ENCODE assay signal across 8 cellular contexts in genomic region chr19:17052439-17052838, GRCh38. TPM values are rescaled to one million over a fixed set of nuclear protein-coding genes. Genes with fewer than 3 reads are reported as not detected.
DNase-seq lines count a peak whose midpoint lies in the region; ATAC-seq, FAIRE-seq and TF ChIP-seq lines count a peak whose summit lies in the region.

No MANE protein-coding gene starts in this region.

- H3K27me3 Mint-ChIP-seq in stimulated activated naive CD8-positive, alpha-beta T cell treated with anti-CD3 and anti-CD28 coated beads, Interleukin-15, amount 100 ng/mL, for 72 hours: no peaks in the 10 kb centered on the region

- TF ChIP-seq CTCF in K562 (IDR thresholded peaks at IDR 0.05 in 2 of 3, conservative IDR thresholded peaks at IDR 0.05 in 1 of 3; ENCODE audit: insufficient read depth in 2 of 3, low read depth in 1 of 3, low read length in 3 of 3): peak; percentile 32 to 65 (median 53)

- TF ChIP-seq EP300 in K562 (IDR thresholded peaks at IDR 0.05; ENCODE audit: low read length): no peak

- H2AFZ ChIP-seq in K562 (ENCODE audit: low read depth, low read length): no peak overlapping the region

- POLR2A ChIA-PET in K562 (lab: Yijun Ruan, JAX): interaction anchor here (0.6 to 1.0 kb wide), 6 partner anchors 9 to 273 kb away, joined by 3 to 4 read pairs (median 3); no protein-coding TSS in a partner anchor

- no peak for TF ChIP-seq POLR2A in K562 (conservative IDR thresholded peaks at IDR 0.05)

- peaks cover 13% of the 10 kb centered on the region; the same call in 1 of the 2 replicates for H4K20me1 ChIP-seq in K562 (replicated peaks; ENCODE audit: control insufficient read depth, insufficient read depth, low read length)

- TF ChIP-seq RAD21 in K562 (CRISPR knock-in tag; conservative IDR thresholded peaks at IDR 0.05 in 1 of 2, IDR thresholded peaks at IDR 0.05 in 1 of 2): peak; percentile 21 to 44; a peak in 2 of 4 replicates

- H3K4me2 ChIP-seq in K562 (ENCODE audit: insufficient read depth, low read length): no peak overlapping the region

- peak; percentile 66 for FAIRE-seq in K562 (lab: Jason Lieb, UNC)

- peak; percentile 33 for ATAC-seq in stimulated activated naive CD8-positive, alpha-beta T cell treated with anti-CD3 and anti-CD28 coated beads, Interleukin-15, amount 100 ng/mL, for 72 hours
- no peak for ATAC-seq in stimulated activated naive CD8-positive, alpha-beta T cell treated with anti-CD3 and anti-CD28 coated beads, Interleukin-15, Interleukin-2, amounts not matched to agents 100 U/mL and 50 U/mL, for 24 hours
- peak; percentile 63 for ATAC-seq in K562
- ATAC-seq in left lobe of liver: peak; percentile 76
- ATAC-seq in aorta (ENCODE audit: low FRiP score): peak; percentile 66
- no peak for ATAC-seq in HG03045 (IDR thresholded peaks at IDR 0.05; ENCODE audit: unreplicated experiment)
- no peak for ATAC-seq in HG03469 (IDR thresholded peaks at IDR 0.05; ENCODE audit: unreplicated experiment)

- no peak overlapping the region for H3K4me3 Mint-ChIP-seq in stimulated activated naive CD8-positive, alpha-beta T cell treated with anti-CD3 and anti-CD28 coated beads, Interleukin-15, amount 100 ng/mL, for 72 hours

- BruUV-seq in K562 (replicated peaks; lab: Mats Ljungman, UMichigan): no TSS peak

- CTCF ChIA-PET in K562 (lab: Yijun Ruan, JAX; ENCODE audit: low intra/inter-chr PET ratio): interaction anchor here (1.1 to 2.3 kb wide), 3 partner anchors 274 to 338 kb away, joined by 4 to 11 read pairs (median 10); no protein-coding TSS in a partner anchor

- WGBS in K562 (ENCODE audit: insufficient coverage, low coverage, missing lambda C conversion rate): 76% methylated on average over 8 of the region's 8 CpGs
- 51 to 52% methylated on average over 8 of the region's 8 CpGs for WGBS in aorta, 2 donors

- no peak for DNase-seq in stimulated activated naive CD8-positive, alpha-beta T cell treated with anti-CD3 and anti-CD28 coated beads, Interleukin-15, amount 100 ng/mL, for 72 hours
- no peak for DNase-seq in stimulated activated naive CD8-positive, alpha-beta T cell treated with anti-CD3 and anti-CD28 coated beads, Interleukin-15, Interleukin-2, amounts not matched to agents 100 U/mL and 50 U/mL, for 24 hours
- DNase-seq in NCI-H2227 (lab: John Stamatoyannopoulos, UW; ENCODE audit: unreplicated experiment) (peak; percentile 48), K562 (ENCODE audit: extremely low read depth in 1 of 4, low spot score in 3 of 4) (peak in 2 of 4 experiments; percentile 39 to 48), left lobe of liver (ENCODE audit: low spot score) (no peak), aorta (no peak)

- peaks cover 4% of the 10 kb centered on the region for H3K9me1 ChIP-seq in K562 (ENCODE audit: control insufficient read depth, insufficient read depth, low read length)

- no peak overlapping the region for H3K27ac Mint-ChIP-seq in stimulated activated naive CD8-positive, alpha-beta T cell treated with anti-CD3 and anti-CD28 coated beads, Interleukin-15, amount 100 ng/mL, for 72 hours

- H3K27ac ChIP-seq in K562 (ENCODE audit: extremely low read depth, low read depth, low read length) (no peak overlapping the region), aorta (ENCODE audit: low read depth in 1 of 2, low read length in 2 of 2) (no peak overlapping the region)

- H3K4me1 Mint-ChIP-seq in stimulated activated naive CD8-positive, alpha-beta T cell treated with anti-CD3 and anti-CD28 coated beads, Interleukin-15, amount 100 ng/mL, for 72 hours: no peaks in the 10 kb centered on the region

- H3K36me3 ChIP-seq in K562 (ENCODE audit: control insufficient read depth, insufficient read depth, low read length) (peaks cover 79% of the 10 kb centered on the region), aorta (ENCODE audit: control insufficient read depth in 1 of 2, insufficient read depth in 2 of 2, low read length in 1 of 2) (no peaks in the 10 kb centered on the region)

- no peaks in the 10 kb centered on the region for H3K4me1 ChIP-seq in K562 (replicated peaks in 1 of 2; ENCODE audit: control insufficient read depth in 2 of 2, insufficient read depth in 2 of 2, low read length in 2 of 2)
- no peaks in the 10 kb centered on the region for H3K4me1 ChIP-seq in aorta (ENCODE audit: control insufficient read depth in 1 of 2, insufficient read depth in 2 of 2, low read length in 2 of 2)

- intact Hi-C loops in K562 (cut with micrococcal nuclease): no loop called here
- intact Hi-C loops in aorta (cut with DNase I): loop anchor here (5.0 kb wide), 1 partner anchor 280 kb away; no protein-coding TSS in a partner anchor

- H3K9ac ChIP-seq in K562 (ENCODE audit: insufficient read depth in 1 of 2, low read depth in 2 of 2, low read length in 2 of 2): no peak overlapping the region

- in situ Hi-C loops in K562 (cut with MboI): no loop called here

- H3K9me3 ChIP-seq in K562 (replicated peaks; ENCODE audit: control insufficient read depth, insufficient read depth, low read depth, low read length): no peaks in the 10 kb centered on the region
- no peaks in the 10 kb centered on the region for H3K9me3 ChIP-seq in aorta (ENCODE audit: control insufficient read depth, low read length)

- H3K9me3 Mint-ChIP-seq in stimulated activated naive CD8-positive, alpha-beta T cell treated with anti-CD3 and anti-CD28 coated beads, Interleukin-15, amount 100 ng/mL, for 72 hours: no peaks in the 10 kb centered on the region

- H3K4me3 ChIP-seq in K562: no peak overlapping the region
- H3K4me3 ChIP-seq in aorta (ENCODE audit: low read length in 2 of 2): no peak overlapping the region

- no peaks in the 10 kb centered on the region for H3K27me3 ChIP-seq in K562 (ENCODE audit: control insufficient read depth in 2 of 2, insufficient read depth in 2 of 2, low read length in 2 of 2)
- H3K27me3 ChIP-seq in aorta (ENCODE audit: control insufficient read depth in 1 of 2, insufficient read depth in 2 of 2, low read length in 1 of 2): no peaks in the 10 kb centered on the region

- H3K79me2 ChIP-seq in K562 (ENCODE audit: control insufficient read depth, insufficient read depth, low read length): no peaks in the 10 kb centered on the region

RNA-seq across cellular contexts. Expression of gene HAUS8, which starts 22.8 kb away (rescaled TPM):
- total RNA-seq in K562 (2011; cell fraction: chromatin; rRNA removed; ENCODE audit: low replicate concordance): 66.7 and 93.9 TPM in 2 replicates
- total RNA-seq in K562 (2011; cell fraction: nucleolus; rRNA removed): 51.6 and 54.4 TPM in 2 replicates
- total RNA-seq in K562 (2011; cell fraction: nucleoplasm; rRNA removed): 56.7 and 58.4 TPM in 2 replicates
- total RNA-seq in K562 (2014; rRNA removed) (23.3 and 28.2 TPM in 2 replicates), K562 (2014; rRNA removed; fragmentation: Illumina TruSeq; extraction: Trizol) (20.5 and 22.1 TPM in 2 replicates), K562 (2015; rRNA removed; fragmentation: Illumina TruSeq; extraction: Trizol) (22.6 and 22.8 TPM in 2 replicates), K562 (2021) (44.8 and 49.9 TPM in 2 replicates), left lobe of liver (5.1 TPM), aorta (1 to 10 TPM; 5.8 to 7.2 TPM)
- polyA plus RNA-seq in K562 (2011; rRNA removed) (36.0 and 37.0 TPM in 2 replicates), K562 (2014; fragmentation: Illumina TruSeq; extraction: Trizol) (34.9 and 38.9 TPM in 2 replicates), K562 (2014; fragmentation: Nextera tagmentation; extraction: Ambion mirVana) (10 to 100 TPM; 34.5 to 53.2 TPM), K562 (2014; rRNA removed) (39.6 and 45.1 TPM in 2 replicates), aorta (10 to 100 TPM in 1 of 2 donors, 1 to 10 TPM in 1; 4.5 to 15.1 TPM)
- 21.9 and 29.0 TPM in 2 replicates for polyA plus RNA-seq in K562 (2011; cell fraction: cytosol; rRNA removed)
- 44.9 and 51.5 TPM in 2 replicates for polyA plus RNA-seq in K562 (2011; cell fraction: nucleus; rRNA removed)
- 22.9 and 35.2 TPM in 2 replicates for polyA plus RNA-seq in K562 (2012)
- polyA minus RNA-seq in K562 (2011; rRNA and poly(A)+ RNA removed): 20.4 and 22.9 TPM in 2 replicates
- polyA minus RNA-seq in K562 (2011; cell fraction: cytosol; rRNA and poly(A)+ RNA removed): 18.8 and 19.5 TPM in 2 replicates
- 14.0 and 19.4 TPM in 2 replicates for polyA minus RNA-seq in K562 (2011; cell fraction: nucleus; rRNA and poly(A)+ RNA removed)

RNA-seq across cellular contexts. Expression of gene MYO9B, which starts 23.1 kb away (rescaled TPM):
- 236 and 527 TPM in 2 replicates for total RNA-seq in K562 (2011; cell fraction: chromatin; rRNA removed; ENCODE audit: low replicate concordance)
- 224 and 226 TPM in 2 replicates for total RNA-seq in K562 (2011; cell fraction: nucleolus; rRNA removed)
- 197 and 205 TPM in 2 replicates for total RNA-seq in K562 (2011; cell fraction: nucleoplasm; rRNA removed)
- total RNA-seq in K562 (2014; rRNA removed): 31.7 and 48.0 TPM in 2 replicates
- 17.5 and 18.5 TPM in 2 replicates for total RNA-seq in K562 (2014; rRNA removed; fragmentation: Illumina TruSeq; extraction: Trizol)
- total RNA-seq in K562 (2015; rRNA removed; fragmentation: Illumina TruSeq; extraction: Trizol): 23.0 and 23.5 TPM in 2 replicates
- total RNA-seq in K562 (2021): 66.5 and 77.6 TPM in 2 replicates
- polyA plus RNA-seq in K562 (2011; rRNA removed): 18.7 and 38.8 TPM in 2 replicates
- polyA plus RNA-seq in K562 (2011; cell fraction: cytosol; rRNA removed): 18.1 and 19.7 TPM in 2 replicates
- 257 and 300 TPM in 2 replicates for polyA plus RNA-seq in K562 (2011; cell fraction: nucleus; rRNA removed)
- polyA plus RNA-seq in K562 (2012): 42.8 and 67.6 TPM in 2 replicates
- 33.1 and 34.3 TPM in 2 replicates for polyA plus RNA-seq in K562 (2014; fragmentation: Illumina TruSeq; extraction: Trizol)
- 1 to 10 TPM; 2.4 to 3.0 TPM for polyA plus RNA-seq in K562 (2014; fragmentation: Nextera tagmentation; extraction: Ambion mirVana)
- polyA plus RNA-seq in K562 (2014; rRNA removed): 36.3 and 41.4 TPM in 2 replicates
- 30.7 and 36.0 TPM in 2 replicates for polyA minus RNA-seq in K562 (2011; rRNA and poly(A)+ RNA removed)
- polyA minus RNA-seq in K562 (2011; cell fraction: cytosol; rRNA and poly(A)+ RNA removed): 38.7 and 60.5 TPM in 2 replicates
- polyA minus RNA-seq in K562 (2011; cell fraction: nucleus; rRNA and poly(A)+ RNA removed): 78.2 and 87.4 TPM in 2 replicates
- 28.9 TPM for total RNA-seq in left lobe of liver
- 100 to 1,000 TPM; 165 to 176 TPM for total RNA-seq in aorta
- polyA plus RNA-seq in aorta: 100 to 1,000 TPM in 1 of 2 donors, 10 to 100 TPM in 1; 34.3 to 183 TPM

RNA-seq across cellular contexts. Expression of gene CPAMD8, which starts 25.8 kb away (rescaled TPM):
- 7.2 and 17.1 TPM in 2 replicates for total RNA-seq in K562 (2011; cell fraction: chromatin; rRNA removed; ENCODE audit: low replicate concordance)
- total RNA-seq in K562 (2011; cell fraction: nucleolus; rRNA removed): 12.9 and 14.3 TPM in 2 replicates
- 12.8 and 15.2 TPM in 2 replicates for total RNA-seq in K562 (2011; cell fraction: nucleoplasm; rRNA removed)
- total RNA-seq in K562 (2014; rRNA removed) (1.3 and 2.1 TPM in 2 replicates), K562 (2014; rRNA removed; fragmentation: Illumina TruSeq; extraction: Trizol) (0.29 and 0.69 TPM in 2 replicates), K562 (2015; rRNA removed; fragmentation: Illumina TruSeq; extraction: Trizol) (0.62 and 0.64 TPM in 2 replicates), K562 (2021) (1.5 and 2.0 TPM in 2 replicates), left lobe of liver (1.3 TPM), aorta (1 to 10 TPM; 2.6 to 5.4 TPM)
- polyA plus RNA-seq in K562 (2011; rRNA removed) (1.7 and 3.0 TPM in 2 replicates), K562 (2014; fragmentation: Illumina TruSeq; extraction: Trizol) (1.1 and 1.9 TPM in 2 replicates), K562 (2014; fragmentation: Nextera tagmentation; extraction: Ambion mirVana) (under 1 TPM; 0.20 TPM), K562 (2014; rRNA removed) (1.8 and 2.1 TPM in 2 replicates), aorta (10 to 100 TPM in 1 of 2 donors, 1 to 10 TPM in 1; 1.9 to 11.9 TPM)
- polyA plus RNA-seq in K562 (2011; cell fraction: cytosol; rRNA removed): 3.3 and 4.3 TPM in 2 replicates
- polyA plus RNA-seq in K562 (2011; cell fraction: nucleus; rRNA removed): 7.2 and 7.8 TPM in 2 replicates
- polyA plus RNA-seq in K562 (2012): 2.8 and 4.4 TPM in 2 replicates
- polyA minus RNA-seq in K562 (2011; rRNA and poly(A)+ RNA removed): 1.4 and 2.1 TPM in 2 replicates
- 1.1 and 4.8 TPM in 2 replicates for polyA minus RNA-seq in K562 (2011; cell fraction: cytosol; rRNA and poly(A)+ RNA removed)
- 2.7 and 5.3 TPM in 2 replicates for polyA minus RNA-seq in K562 (2011; cell fraction: nucleus; rRNA and poly(A)+ RNA removed)

Comparison
In these comparisons a context has a peak if more than half of its experiments do, and no peak if none do; other contexts are left out.
1. ATAC-seq: peak in stimulated activated naive CD8-positive, alpha-beta T cell treated with anti-CD3 and anti-CD28 coated beads, Interleukin-15, amount 100 ng/mL, for 72 hours (single experiment), K562 (single experiment), left lobe of liver (single experiment) and aorta (single experiment); none in stimulated activated naive CD8-positive, alpha-beta T cell treated with anti-CD3 and anti-CD28 coated beads, Interleukin-15, Interleukin-2, amounts not matched to agents 100 U/mL and 50 U/mL, for 24 hours (single experiment), HG03045 (single experiment) and HG03469 (single experiment).